Comparison of ENCODE assay signal across 8 cellular contexts in the genomic region with DNA sequence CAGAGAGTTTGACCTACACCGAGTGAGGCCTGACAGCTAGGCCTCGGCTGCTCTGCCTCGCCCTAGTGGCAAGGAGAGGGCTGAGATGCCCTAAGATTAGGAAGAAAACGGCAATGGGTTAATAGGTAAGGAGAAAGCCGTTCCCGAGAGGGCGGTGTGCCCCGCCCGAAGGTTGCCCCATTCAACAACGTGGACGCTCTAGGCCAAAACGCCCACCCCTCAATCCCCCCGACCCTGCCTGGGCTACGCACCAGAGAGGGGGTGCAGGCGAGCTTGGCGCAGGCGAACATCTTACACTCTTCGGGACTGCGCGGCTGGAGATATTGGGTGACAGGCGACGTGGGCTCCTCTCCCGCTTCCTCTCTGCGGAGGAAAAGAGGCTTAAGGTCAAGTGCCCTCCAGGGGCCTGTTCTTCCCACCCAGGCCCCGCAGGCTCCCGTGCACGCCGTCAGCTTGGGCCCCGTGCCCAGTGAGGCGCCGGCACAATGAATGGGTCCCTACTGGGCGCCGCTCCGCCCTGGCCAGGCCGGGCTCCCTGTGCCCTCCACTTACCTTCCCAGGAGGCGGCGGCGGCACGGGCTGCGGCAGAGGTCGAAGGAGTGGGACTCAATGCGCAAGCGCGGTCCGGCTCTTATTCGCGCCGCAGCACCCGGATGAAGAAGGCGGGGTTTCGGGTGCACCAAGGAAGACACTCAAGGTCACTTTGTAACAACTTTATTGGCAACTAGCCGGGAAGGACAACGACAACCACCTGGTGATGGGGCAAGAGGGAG. TPM values are rescaled to one million over a fixed set of nuclear protein-coding genes. Genes with fewer than 3 reads are reported as not detected.
DNase-seq lines count a peak whose midpoint lies in the region; ATAC-seq, FAIRE-seq and TF ChIP-seq lines count a peak whose summit lies in the region.

A gene (minus strand): TSS at position 607 of the 773 bp plus-strand sequence. CDS start 317 bp downstream, at position 290.

- TF ChIP-seq CTCF in GM12864 (IDR thresholded peaks at IDR 0.05; ENCODE audit: low read depth, low read length, missing control alignments) (peak; percentile 39), SU-DHL-6 (IDR thresholded peaks at IDR 0.05; ENCODE audit: insufficient read depth, low read length, poor library complexity, severe bottlenecking) (no peak), pancreas (IDR thresholded peaks at IDR 0.05) (no peak), tibial artery (IDR thresholded peaks at IDR 0.05) (peak in 1 of 2 experiments; percentile 20)

- H3K4me2 ChIP-seq in SU-DHL-6 (ENCODE audit: low read depth, low read length, poor library complexity, severe bottlenecking), result peak within 1 kb of the TSS; percentile 88

- no peaks in the 10 kb centered on the region for H3K27me3 Mint-ChIP-seq in activated naive CD8-positive, alpha-beta T cell treated with anti-CD3 and anti-CD28 coated beads, Interleukin-2, amount 10 ng/mL, durations not matched to agents 7 days and 5 days

- peaks cover 20% of the 10 kb centered on the region for H4K20me1 ChIP-seq in SU-DHL-6 (ENCODE audit: low read depth, low read length)

- H3K9me3 Mint-ChIP-seq in activated naive CD8-positive, alpha-beta T cell treated with anti-CD3 and anti-CD28 coated beads, Interleukin-2, amount 10 ng/mL, durations not matched to agents 7 days and 5 days, result peaks cover 3% of the 10 kb centered on the region

- no peaks in the 10 kb centered on the region for H3K27me3 ChIP-seq in SU-DHL-6 (ENCODE audit: low read length)
- H3K27me3 ChIP-seq in pancreas, result no peaks in the 10 kb centered on the region
- H3K27me3 ChIP-seq in tibial artery, result no peaks in the 10 kb centered on the region

- H3K79me2 ChIP-seq in SU-DHL-6 (ENCODE audit: insufficient read depth, low read length), result peaks cover 42% of the 10 kb centered on the region

- H3K9me2 ChIP-seq in SU-DHL-6 (replicated peaks; ENCODE audit: insufficient read depth, low read length), result no peaks in the 10 kb centered on the region

- H3F3A ChIP-seq in SU-DHL-6 (ENCODE audit: insufficient read depth), result peaks cover 8% of the 10 kb centered on the region; the same call in 1 of the 2 replicates

- H3K9me3 ChIP-seq in SU-DHL-6 (ENCODE audit: insufficient read depth, low read length), result no peaks in the 10 kb centered on the region
- H3K9me3 ChIP-seq in pancreas, result no peaks in the 10 kb centered on the region
- no peaks in the 10 kb centered on the region for H3K9me3 ChIP-seq in tibial artery

- H3K9ac ChIP-seq in SU-DHL-6 (ENCODE audit: low read length), result peak within 1 kb of the TSS; percentile 90

- intact Hi-C loops in Right ventricle myocardium inferior (cut with DNase I) (loop anchor here (1.0 to 5.0 kb wide), 2 partner anchors 13 to 69 kb away; a partner anchor contains a TSS), pancreas (cut with DNase I) (no loop called here), tibial artery (cut with DNase I; ENCODE audit: low total_unique reads) (no loop called here)

- 0 to 1% methylated on average over 53 of the region's 53 CpGs for WGBS in pancreas, 2 donors

- H3K4me3 ChIP-seq in GM12864 (ENCODE audit: low read depth, low read length), result peak within 1 kb of the TSS; percentile 57
- peak within 1 kb of the TSS; percentile 77 for H3K4me3 ChIP-seq in SU-DHL-6 (ENCODE audit: insufficient read depth, low read length, poor library complexity, severe bottlenecking)
- peak within 1 kb of the TSS; percentile 65 to 95 (median 75) for H3K4me3 ChIP-seq in pancreas
- H3K4me3 ChIP-seq in tibial artery, result peak within 1 kb of the TSS; percentile 75 to 85

- H3K36me3 ChIP-seq in SU-DHL-6 (ENCODE audit: low read length), result peaks cover 39% of the 10 kb centered on the region; the same call in 1 of the 2 replicates
- peaks cover 0 to 16% (median 9%) of the 10 kb centered on the region in 3 donors for H3K36me3 ChIP-seq in pancreas
- H3K36me3 ChIP-seq in tibial artery, result peaks cover 20 to 34% (median 28%) of the 10 kb centered on the region in 3 donors

- peak; percentile 93 for DNase-seq in GM12864 (ENCODE audit: low read depth)
- peak; percentile 92 for DNase-seq in NCI-H1105 treated with DMSO at 0.1 percent for 48 hours (lab: John Stamatoyannopoulos, UW)
- peak; percentile 92 for DNase-seq in activated naive CD8-positive, alpha-beta T cell treated with anti-CD3 and anti-CD28 coated beads, Interleukin-2, amount 10 ng/mL, durations not matched to agents 7 days and 5 days
- DNase-seq in Right ventricle myocardium inferior (ENCODE audit: missing footprints), result peak; percentile 99
- DNase-seq in pancreas, result peak; percentile 91 to 97 (median 93)
- DNase-seq in tibial artery, result peak; percentile 92 to 95

- POLR2A ChIA-PET in activated naive CD8-positive, alpha-beta T cell treated with anti-CD3 and anti-CD28 coated beads, Interleukin-2, amount 10 ng/mL, durations not matched to agents 7 days and 5 days (lab: Charles Lee), result interaction anchor here (1.0 to 1.4 kb wide), 2 partner anchors 10 to 13 kb away, joined by 3 to 10 read pairs; a partner anchor contains a TSS

- H3K27ac ChIP-seq in SU-DHL-6 (ENCODE audit: low read depth, low read length) (peak within 1 kb of the TSS; percentile 57), pancreas (peak within 1 kb of the TSS; percentile 46 to 80 (median 78)), tibial artery (peak within 1 kb of the TSS; percentile 82 to 84)

- peaks cover 25% of the 10 kb centered on the region for H3K4me1 Mint-ChIP-seq in activated naive CD8-positive, alpha-beta T cell treated with anti-CD3 and anti-CD28 coated beads, Interleukin-2, amount 10 ng/mL, durations not matched to agents 7 days and 5 days

- peak within 1 kb of the TSS; percentile 90 for H3K4me3 Mint-ChIP-seq in activated naive CD8-positive, alpha-beta T cell treated with anti-CD3 and anti-CD28 coated beads, Interleukin-2, amount 10 ng/mL, durations not matched to agents 7 days and 5 days

- peak within 1 kb of the TSS; percentile 92 for H2AFZ ChIP-seq in SU-DHL-6 (ENCODE audit: low read depth, low read length, severe bottlenecking)

- H3K27ac Mint-ChIP-seq in activated naive CD8-positive, alpha-beta T cell treated with anti-CD3 and anti-CD28 coated beads, Interleukin-2, amount 10 ng/mL, durations not matched to agents 7 days and 5 days, result peak within 1 kb of the TSS; percentile 86

- H3K4me1 ChIP-seq in pancreas, result peaks cover 0 to 9% (median 0%) of the 10 kb centered on the region in 3 donors
- H3K4me1 ChIP-seq in tibial artery, result peaks cover 0 to 13% (median 7%) of the 10 kb centered on the region in 4 donors

- ATAC-seq in HG02623 (IDR thresholded peaks at IDR 0.05; ENCODE audit: unreplicated experiment) (peak; percentile 91), Right ventricle myocardium inferior (peak; percentile 98), pancreas (peak; percentile 97 to 99 (median 99))
- ATAC-seq in activated naive CD8-positive, alpha-beta T cell treated with anti-CD3 and anti-CD28 coated beads, Interleukin-2, amount 10 ng/mL, durations not matched to agents 7 days and 5 days (ENCODE audit: low read depth), result peak; percentile 89

- no peak for FAIRE-seq in pancreas (lab: Jason Lieb, UNC)

- peaks cover 31% of the 10 kb centered on the region for H3K36me3 Mint-ChIP-seq in activated naive CD8-positive, alpha-beta T cell treated with anti-CD3 and anti-CD28 coated beads, Interleukin-2, amount 10 ng/mL, durations not matched to agents 7 days and 5 days

RNA-seq across cellular contexts. Expression of the gene that starts here (rescaled TPM):
- total RNA-seq in activated naive CD8-positive, alpha-beta T cell treated with anti-CD3 and anti-CD28 coated beads, Interleukin-2, amount 10 ng/mL, durations not matched to agents 7 days and 5 days, result 100 to 1,000 TPM; 203 to 208 TPM
- total RNA-seq in Right ventricle myocardium inferior (1,232 TPM), pancreas (10 to 100 TPM; 36.8 to 74.6 (median 66.2) TPM)
- polyA plus RNA-seq in pancreas, result 100 to 1,000 TPM in 1 of 2 donors, 10 to 100 TPM in 1; 45.0 to 118 TPM

Comparison
In these comparisons a context has a peak if more than half of its experiments do, and no peak if none do; other contexts are left out.
1. Peak in every context shown above with its lines: DNase-seq, ATAC-seq, H3K4me3 ChIP-seq and H3K27ac ChIP-seq.